In genomic region chr2:31384351-31384750, GRCh38 we compare ENCODE assay signal across 11 cellular contexts. TPM values are rescaled to one million over a fixed set of nuclear protein-coding genes. Genes with fewer than 3 reads are reported as not detected.
DNase-seq lines count a peak whose midpoint lies in the region; ATAC-seq and TF ChIP-seq lines count a peak whose summit lies in the region.
"Had no signal": no experiment of that assay in that cellular context is flagged by ENCODE, and none has a peak within 500 bp of the region (broad histone marks: within the 10 kb centered on the region; RNA-seq: fewer than 3 reads in every experiment).

No MANE protein-coding gene starts in this region.

- no peaks in the 10 kb centered on the region for H3K36me3 ChIP-seq in breast epithelium
- H3K36me3 ChIP-seq: gastroesophageal sphincter, sigmoid colon had no signal

- peak overlapping the region; percentile 86 to 91 for H3K27ac ChIP-seq in breast epithelium
- H3K27ac ChIP-seq: gastroesophageal sphincter, sigmoid colon had no signal

- intact Hi-C loops in breast epithelium (cut with DNase I; ENCODE audit: low total_unique reads) = no loop called here
- intact Hi-C loops in sciatic nerve (cut with DNase I) = no loop called here

- ATAC-seq in sciatic nerve = peak; percentile 70
- no peak for ATAC-seq in GM19324 (IDR thresholded peaks at IDR 0.05; ENCODE audit: low FRiP score, unreplicated experiment)
- ATAC-seq: gastroesophageal sphincter had no signal

- peak; percentile 5 for DNase-seq in GM19240 (ENCODE audit: insufficient read length, low spot score)
- DNase-seq in LHCN-M2 (ENCODE audit: low read depth) = peak; percentile 90
- peak in 1 of 2 donors; percentile 81 for DNase-seq in breast epithelium (ENCODE audit: low spot score in 2 of 2)
- DNase-seq in sciatic nerve (ENCODE audit: low spot score) = no peak
- DNase-seq in NCI-H2196 (lab: John Stamatoyannopoulos, UW; ENCODE audit: unreplicated experiment) = no peak
- no peak for DNase-seq in occipital lobe (lab: John Stamatoyannopoulos, UW)
- DNase-seq in NCI-H1694 treated with DMSO at 0.1 percent for 48 hours (lab: John Stamatoyannopoulos, UW) = no peak
- DNase-seq: NCI-H1436 treated with DMSO at 0.1 percent for 48 hours, sigmoid colon had no signal

- H3K4me1 ChIP-seq in breast epithelium = no peaks in the 10 kb centered on the region
- H3K4me1 ChIP-seq: gastroesophageal sphincter, sigmoid colon had no signal

- H3K27me3 ChIP-seq in breast epithelium = no peaks in the 10 kb centered on the region
- H3K27me3 ChIP-seq: sigmoid colon had no signal

- TF ChIP-seq POLR2A in breast epithelium (IDR thresholded peaks at IDR 0.05) = no peak

- H3K9me3 ChIP-seq in breast epithelium = no peaks in the 10 kb centered on the region
- H3K9me3 ChIP-seq: gastroesophageal sphincter, sigmoid colon had no signal

- H3K4me3 ChIP-seq in breast epithelium = no peak overlapping the region
- H3K4me3 ChIP-seq: gastroesophageal sphincter, sigmoid colon had no signal

- no peak for TF ChIP-seq CTCF in breast epithelium (IDR thresholded peaks at IDR 0.05)

RNA-seq across cellular contexts. Expression of gene XDH, which starts 30.2 kb away (rescaled TPM):
- 0.06 and 0.51 TPM in 2 replicates for total RNA-seq in LHCN-M2 (2014; rRNA removed)
- 0.09 TPM for polyA plus RNA-seq in LHCN-M2 (2012)
- total RNA-seq in breast epithelium = 1 to 10 TPM in 2 of 3 donors, under 1 TPM in 1; 0.16 to 6.9 (median 1.3) TPM
- 0.22 TPM for total RNA-seq in sciatic nerve
- not detected for total RNA-seq in occipital lobe

Comparison
In these comparisons a context has a peak if more than half of its experiments do, and no peak if none do; other contexts are left out.
1. DNase-seq: peak in GM19240 (single experiment) and LHCN-M2 (single experiment); none in sciatic nerve (single experiment), NCI-H2196 (single experiment), occipital lobe (single experiment) and NCI-H1694 treated with DMSO at 0.1 percent for 48 hours (single experiment).